Comparison of ENCODE assay signal across 14 cellular contexts in the genomic region with DNA sequence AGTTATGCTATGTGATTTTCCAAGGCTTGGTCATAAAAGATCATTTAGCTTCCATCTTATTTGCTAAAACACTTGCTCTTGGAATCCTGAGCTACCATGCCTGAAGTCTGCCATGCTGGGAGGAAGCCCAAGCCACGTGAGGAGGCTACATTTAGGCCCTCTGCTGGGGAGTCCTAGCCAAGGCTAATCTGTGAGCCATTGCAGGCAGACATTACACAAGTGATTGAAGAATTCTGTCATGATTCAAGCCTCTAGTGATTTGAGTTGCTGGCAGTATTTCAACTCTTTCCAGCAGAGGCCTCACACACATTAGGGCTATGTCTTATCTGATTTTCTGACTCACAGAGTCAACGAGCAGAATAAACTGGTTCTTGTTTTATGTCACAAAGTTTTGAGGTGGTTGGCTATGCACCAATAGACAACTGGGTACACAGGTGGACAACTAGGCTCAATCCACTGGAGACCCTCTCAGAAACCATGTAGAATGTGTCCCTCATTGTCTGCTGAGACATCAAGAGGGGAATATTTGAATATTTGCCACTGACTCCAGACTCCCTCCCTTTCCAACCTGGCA.
DNase-seq lines count a peak whose midpoint lies in the region; ATAC-seq and TF ChIP-seq lines count a peak whose summit lies in the region.
"Had no signal": no experiment of that assay in that cellular context is flagged by ENCODE, and none has a peak within 500 bp of the region (broad histone marks: within the 10 kb centered on the region; RNA-seq: fewer than 3 reads in every experiment).

No MANE protein-coding gene starts in this region.

- H3K27me3 ChIP-seq in DOHH2 (ENCODE audit: control insufficient read depth, low read length) (no peaks in the 10 kb centered on the region), left ventricle myocardium inferior (ENCODE audit: low read depth) (peaks cover 15% of the 10 kb centered on the region)
- H3K27me3 ChIP-seq: SJSA1 had no signal

- peaks cover 21% of the 10 kb centered on the region for H3K9me3 ChIP-seq in DOHH2 (ENCODE audit: control insufficient read depth, insufficient read depth, low read length)
- peaks cover 24% of the 10 kb centered on the region for H3K9me3 ChIP-seq in left ventricle myocardium inferior (replicated peaks)
- H3K9me3 ChIP-seq: neutrophil had no signal

- H3K9me3 Mint-ChIP-seq in mesothelial cell of epicardium = peaks cover 16% of the 10 kb centered on the region
- peaks cover 16% of the 10 kb centered on the region for H3K9me3 Mint-ChIP-seq in T-helper 2 cell treated with Interferon-gamma antibody and Interleukin-4, amounts not matched to agents 5 μg/mL and 100 μg/mL, for 36 hours

- H3K9me2 ChIP-seq in DOHH2 (replicated peaks; ENCODE audit: control insufficient read depth, low read length) = no peaks in the 10 kb centered on the region

- no peak overlapping the region for H3K27ac Mint-ChIP-seq in mesothelial cell of epicardium
- no peak overlapping the region for H3K27ac Mint-ChIP-seq in T-helper 2 cell treated with Interferon-gamma antibody and Interleukin-4, amounts not matched to agents 5 μg/mL and 100 μg/mL, for 36 hours

- H3K79me2 ChIP-seq in DOHH2 (ENCODE audit: control insufficient read depth, low read length) = no peaks in the 10 kb centered on the region

- in situ Hi-C loops in astrocyte of the spinal cord (cut with HindIII; ENCODE audit: low sequenced_read_pairs) = no loop called here

- peak; percentile 12 for TF ChIP-seq CTCF in DOHH2 (IDR thresholded peaks at IDR 0.05; ENCODE audit: low read depth, low read length, poor library complexity, severe bottlenecking)
- TF ChIP-seq CTCF in astrocyte of the spinal cord (IDR thresholded peaks at IDR 0.05; ENCODE audit: low read depth, low read length) = no peak
- no peak for TF ChIP-seq CTCF in mesothelial cell of epicardium (IDR thresholded peaks at IDR 0.05; ENCODE audit: unreplicated experiment)
- TF ChIP-seq CTCF in left ventricle myocardium inferior (IDR thresholded peaks at IDR 0.05; ENCODE audit: borderline replicate concordance) = no peak

- peaks cover under 1% of the 10 kb centered on the region for H3K4me1 ChIP-seq in DOHH2 (ENCODE audit: control insufficient read depth, low read length)
- H3K4me1 ChIP-seq in left ventricle myocardium inferior = no peaks in the 10 kb centered on the region

- H3K27me3 Mint-ChIP-seq in mesothelial cell of epicardium (ENCODE audit: low read depth) = peaks cover 7% of the 10 kb centered on the region
- peaks cover 1% of the 10 kb centered on the region for H3K27me3 Mint-ChIP-seq in T-helper 2 cell treated with Interferon-gamma antibody and Interleukin-4, amounts not matched to agents 5 μg/mL and 100 μg/mL, for 36 hours (ENCODE audit: low read depth)

- no peaks in the 10 kb centered on the region for H4K20me1 ChIP-seq in DOHH2 (ENCODE audit: control insufficient read depth, insufficient read depth, low read depth, low read length)

- ATAC-seq in GM18873 (IDR thresholded peaks at IDR 0.05; ENCODE audit: low FRiP score, unreplicated experiment) = no peak

- no peak overlapping the region for H3K27ac ChIP-seq in DOHH2 (ENCODE audit: low read depth, low read length)
- no peak overlapping the region for H3K27ac ChIP-seq in left ventricle myocardium inferior (replicated peaks)
- H3K27ac ChIP-seq: neutrophil, SJSA1 had no signal

- no peaks in the 10 kb centered on the region for H3F3A ChIP-seq in DOHH2 (ENCODE audit: control insufficient read depth, insufficient read depth)

- peaks cover 12% of the 10 kb centered on the region for H3K4me1 Mint-ChIP-seq in mesothelial cell of epicardium
- no peaks in the 10 kb centered on the region for H3K4me1 Mint-ChIP-seq in T-helper 2 cell treated with Interferon-gamma antibody and Interleukin-4, amounts not matched to agents 5 μg/mL and 100 μg/mL, for 36 hours (ENCODE audit: low read depth)

- peak; percentile 79 for DNase-seq in HuH-7.5 (ENCODE audit: low spot score)
- DNase-seq in astrocyte of the spinal cord (ENCODE audit: low read depth, low spot score) = peak; percentile 37
- peak; percentile 79 for DNase-seq in kidney glomerular epithelial cell (lab: John Stamatoyannopoulos, UW)
- no peak for DNase-seq in mesothelial cell of epicardium (ENCODE audit: low spot score in 2 of 2, unreplicated experiment in 2 of 2)
- no peak for DNase-seq in T-helper 2 cell treated with Interferon-gamma antibody and Interleukin-4, amounts not matched to agents 5 μg/mL and 100 μg/mL, for 36 hours (ENCODE audit: low spot score)
- DNase-seq in left ventricle myocardium inferior = no peak
- DNase-seq: activated CD4-positive, CD25-positive, alpha-beta regulatory T cell treated with anti-CD3 and anti-CD28 coated beads, Interleukin-2, amount 50 U/mL, for 72 hours; central memory CD4-positive, alpha-beta T cell; DMS53; NCI-H187 treated with DMSO at 0.1 percent for 48 hours had no signal

- H3K4me3 ChIP-seq in DOHH2 (ENCODE audit: low read length) (no peak overlapping the region), astrocyte of the spinal cord (ENCODE audit: low read depth, low read length) (no peak overlapping the region), left ventricle myocardium inferior (no peak overlapping the region)
- H3K4me3 ChIP-seq: SJSA1 had no signal

- H3K36me3 Mint-ChIP-seq in mesothelial cell of epicardium = no peaks in the 10 kb centered on the region
- H3K36me3 Mint-ChIP-seq in T-helper 2 cell treated with Interferon-gamma antibody and Interleukin-4, amounts not matched to agents 5 μg/mL and 100 μg/mL, for 36 hours (ENCODE audit: low read depth) = no peaks in the 10 kb centered on the region

- no peak overlapping the region for H3K4me3 Mint-ChIP-seq in mesothelial cell of epicardium
- no peak overlapping the region for H3K4me3 Mint-ChIP-seq in T-helper 2 cell treated with Interferon-gamma antibody and Interleukin-4, amounts not matched to agents 5 μg/mL and 100 μg/mL, for 36 hours

- no peak overlapping the region for H3K4me2 ChIP-seq in DOHH2 (ENCODE audit: low read length)

- intact Hi-C loops in left ventricle myocardium inferior (cut with micrococcal nuclease) = no loop called here

- H3K36me3 ChIP-seq in DOHH2 (ENCODE audit: control insufficient read depth, low read length) = no peaks in the 10 kb centered on the region
- no peaks in the 10 kb centered on the region for H3K36me3 ChIP-seq in left ventricle myocardium inferior
- H3K36me3 ChIP-seq: neutrophil, SJSA1 had no signal

Comparison
In these comparisons a context has a peak if more than half of its experiments do, and no peak if none do; other contexts are left out.
1. DNase-seq: peak in HuH-7.5 (single experiment), astrocyte of the spinal cord (single experiment) and kidney glomerular epithelial cell (single experiment); none in mesothelial cell of epicardium (0 of 2), T-helper 2 cell treated with Interferon-gamma antibody and Interleukin-4, amounts not matched to agents 5 μg/mL and 100 μg/mL, for 36 hours (single experiment) and left ventricle myocardium inferior (single experiment).